ENCODE assay signal across 1 cellular context in the genomic region with DNA sequence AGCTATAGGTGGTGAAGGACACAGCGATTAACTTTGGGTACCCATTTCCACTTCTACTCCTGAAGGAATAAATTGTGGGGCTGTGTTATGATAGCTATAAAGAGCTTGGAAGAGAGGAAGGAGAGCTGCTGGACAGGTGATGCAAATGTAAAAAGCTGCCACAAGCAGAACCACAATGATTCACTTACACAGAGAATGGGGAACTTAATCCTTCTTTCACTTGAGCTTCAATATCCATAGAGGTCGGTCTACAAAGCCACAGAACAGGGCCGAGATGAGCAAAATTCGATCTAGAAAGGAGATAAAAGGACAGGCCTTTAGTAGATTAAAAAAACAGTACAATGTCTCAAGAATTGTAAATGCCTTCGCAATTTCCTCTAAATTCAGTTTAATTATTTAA.
TF ChIP-seq lines count a peak whose summit lies in the region.

No MANE protein-coding gene starts in this region.

TF ChIP-seq in GM23338, 12 proteins besides CTCF, POLR2A, EP300 and RAD21:
- no peak for TF ChIP-seq EZH2 (IDR thresholded peaks at IDR 0.05; ENCODE audit: low read depth, unreplicated experiment)
- TF ChIP-seq, protein P1, sequence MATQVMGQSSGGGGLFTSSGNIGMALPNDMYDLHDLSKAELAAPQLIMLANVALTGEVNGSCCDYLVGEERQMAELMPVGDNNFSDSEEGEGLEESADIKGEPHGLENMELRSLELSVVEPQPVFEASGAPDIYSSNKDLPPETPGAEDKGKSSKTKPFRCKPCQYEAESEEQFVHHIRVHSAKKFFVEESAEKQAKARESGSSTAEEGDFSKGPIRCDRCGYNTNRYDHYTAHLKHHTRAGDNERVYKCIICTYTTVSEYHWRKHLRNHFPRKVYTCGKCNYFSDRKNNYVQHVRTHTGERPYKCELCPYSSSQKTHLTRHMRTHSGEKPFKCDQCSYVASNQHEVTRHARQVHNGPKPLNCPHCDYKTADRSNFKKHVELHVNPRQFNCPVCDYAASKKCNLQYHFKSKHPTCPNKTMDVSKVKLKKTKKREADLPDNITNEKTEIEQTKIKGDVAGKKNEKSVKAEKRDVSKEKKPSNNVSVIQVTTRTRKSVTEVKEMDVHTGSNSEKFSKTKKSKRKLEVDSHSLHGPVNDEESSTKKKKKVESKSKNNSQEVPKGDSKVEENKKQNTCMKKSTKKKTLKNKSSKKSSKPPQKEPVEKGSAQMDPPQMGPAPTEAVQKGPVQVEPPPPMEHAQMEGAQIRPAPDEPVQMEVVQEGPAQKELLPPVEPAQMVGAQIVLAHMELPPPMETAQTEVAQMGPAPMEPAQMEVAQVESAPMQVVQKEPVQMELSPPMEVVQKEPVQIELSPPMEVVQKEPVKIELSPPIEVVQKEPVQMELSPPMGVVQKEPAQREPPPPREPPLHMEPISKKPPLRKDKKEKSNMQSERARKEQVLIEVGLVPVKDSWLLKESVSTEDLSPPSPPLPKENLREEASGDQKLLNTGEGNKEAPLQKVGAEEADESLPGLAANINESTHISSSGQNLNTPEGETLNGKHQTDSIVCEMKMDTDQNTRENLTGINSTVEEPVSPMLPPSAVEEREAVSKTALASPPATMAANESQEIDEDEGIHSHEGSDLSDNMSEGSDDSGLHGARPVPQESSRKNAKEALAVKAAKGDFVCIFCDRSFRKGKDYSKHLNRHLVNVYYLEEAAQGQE (IDR thresholded peaks at IDR 0.05; ENCODE audit: unreplicated experiment) = no peak
- no peak for TF ChIP-seq NANOG (IDR thresholded peaks at IDR 0.05; ENCODE audit: borderline replicate concordance)
- TF ChIP-seq, protein P2, sequence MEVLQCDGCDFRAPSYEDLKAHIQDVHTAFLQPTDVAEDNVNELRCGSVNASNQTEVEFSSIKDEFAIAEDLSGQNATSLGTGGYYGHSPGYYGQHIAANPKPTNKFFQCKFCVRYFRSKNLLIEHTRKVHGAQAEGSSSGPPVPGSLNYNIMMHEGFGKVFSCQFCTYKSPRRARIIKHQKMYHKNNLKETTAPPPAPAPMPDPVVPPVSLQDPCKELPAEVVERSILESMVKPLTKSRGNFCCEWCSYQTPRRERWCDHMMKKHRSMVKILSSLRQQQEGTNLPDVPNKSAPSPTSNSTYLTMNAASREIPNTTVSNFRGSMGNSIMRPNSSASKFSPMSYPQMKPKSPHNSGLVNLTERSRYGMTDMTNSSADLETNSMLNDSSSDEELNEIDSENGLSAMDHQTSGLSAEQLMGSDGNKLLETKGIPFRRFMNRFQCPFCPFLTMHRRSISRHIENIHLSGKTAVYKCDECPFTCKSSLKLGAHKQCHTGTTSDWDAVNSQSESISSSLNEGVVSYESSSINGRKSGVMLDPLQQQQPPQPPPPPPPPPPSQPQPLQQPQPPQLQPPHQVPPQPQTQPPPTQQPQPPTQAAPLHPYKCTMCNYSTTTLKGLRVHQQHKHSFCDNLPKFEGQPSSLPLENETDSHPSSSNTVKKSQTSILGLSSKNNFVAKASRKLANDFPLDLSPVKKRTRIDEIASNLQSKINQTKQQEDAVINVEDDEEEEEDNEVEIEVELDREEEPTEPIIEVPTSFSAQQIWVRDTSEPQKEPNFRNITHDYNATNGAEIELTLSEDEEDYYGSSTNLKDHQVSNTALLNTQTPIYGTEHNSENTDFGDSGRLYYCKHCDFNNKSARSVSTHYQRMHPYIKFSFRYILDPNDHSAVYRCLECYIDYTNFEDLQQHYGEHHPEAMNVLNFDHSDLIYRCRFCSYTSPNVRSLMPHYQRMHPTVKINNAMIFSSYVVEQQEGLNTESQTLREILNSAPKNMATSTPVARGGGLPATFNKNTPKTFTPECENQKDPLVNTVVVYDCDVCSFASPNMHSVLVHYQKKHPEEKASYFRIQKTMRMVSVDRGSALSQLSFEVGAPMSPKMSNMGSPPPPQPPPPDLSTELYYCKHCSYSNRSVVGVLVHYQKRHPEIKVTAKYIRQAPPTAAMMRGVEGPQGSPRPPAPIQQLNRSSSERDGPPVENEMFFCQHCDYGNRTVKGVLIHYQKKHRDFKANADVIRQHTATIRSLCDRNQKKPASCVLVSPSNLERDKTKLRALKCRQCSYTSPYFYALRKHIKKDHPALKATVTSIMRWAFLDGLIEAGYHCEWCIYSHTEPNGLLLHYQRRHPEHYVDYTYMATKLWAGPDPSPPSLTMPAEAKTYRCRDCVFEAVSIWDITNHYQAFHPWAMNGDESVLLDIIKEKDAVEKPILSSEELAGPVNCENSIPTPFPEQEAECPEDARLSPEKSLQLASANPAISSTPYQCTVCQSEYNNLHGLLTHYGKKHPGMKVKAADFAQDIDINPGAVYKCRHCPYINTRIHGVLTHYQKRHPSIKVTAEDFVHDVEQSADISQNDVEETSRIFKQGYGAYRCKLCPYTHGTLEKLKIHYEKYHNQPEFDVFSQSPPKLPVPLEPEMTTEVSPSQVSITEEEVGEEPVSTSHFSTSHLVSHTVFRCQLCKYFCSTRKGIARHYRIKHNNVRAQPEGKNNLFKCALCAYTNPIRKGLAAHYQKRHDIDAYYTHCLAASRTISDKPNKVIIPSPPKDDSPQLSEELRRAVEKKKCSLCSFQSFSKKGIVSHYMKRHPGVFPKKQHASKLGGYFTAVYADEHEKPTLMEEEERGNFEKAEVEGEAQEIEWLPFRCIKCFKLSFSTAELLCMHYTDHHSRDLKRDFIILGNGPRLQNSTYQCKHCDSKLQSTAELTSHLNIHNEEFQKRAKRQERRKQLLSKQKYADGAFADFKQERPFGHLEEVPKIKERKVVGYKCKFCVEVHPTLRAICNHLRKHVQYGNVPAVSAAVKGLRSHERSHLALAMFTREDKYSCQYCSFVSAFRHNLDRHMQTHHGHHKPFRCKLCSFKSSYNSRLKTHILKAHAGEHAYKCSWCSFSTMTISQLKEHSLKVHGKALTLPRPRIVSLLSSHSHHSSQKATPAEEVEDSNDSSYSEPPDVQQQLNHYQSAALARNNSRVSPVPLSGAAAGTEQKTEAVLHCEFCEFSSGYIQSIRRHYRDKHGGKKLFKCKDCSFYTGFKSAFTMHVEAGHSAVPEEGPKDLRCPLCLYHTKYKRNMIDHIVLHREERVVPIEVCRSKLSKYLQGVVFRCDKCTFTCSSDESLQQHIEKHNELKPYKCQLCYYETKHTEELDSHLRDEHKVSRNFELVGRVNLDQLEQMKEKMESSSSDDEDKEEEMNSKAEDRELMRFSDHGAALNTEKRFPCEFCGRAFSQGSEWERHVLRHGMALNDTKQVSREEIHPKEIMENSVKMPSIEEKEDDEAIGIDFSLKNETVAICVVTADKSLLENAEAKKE (CRISPR knock-in tag; IDR thresholded peaks at IDR 0.05) = no peak
- TF ChIP-seq, protein P3, sequence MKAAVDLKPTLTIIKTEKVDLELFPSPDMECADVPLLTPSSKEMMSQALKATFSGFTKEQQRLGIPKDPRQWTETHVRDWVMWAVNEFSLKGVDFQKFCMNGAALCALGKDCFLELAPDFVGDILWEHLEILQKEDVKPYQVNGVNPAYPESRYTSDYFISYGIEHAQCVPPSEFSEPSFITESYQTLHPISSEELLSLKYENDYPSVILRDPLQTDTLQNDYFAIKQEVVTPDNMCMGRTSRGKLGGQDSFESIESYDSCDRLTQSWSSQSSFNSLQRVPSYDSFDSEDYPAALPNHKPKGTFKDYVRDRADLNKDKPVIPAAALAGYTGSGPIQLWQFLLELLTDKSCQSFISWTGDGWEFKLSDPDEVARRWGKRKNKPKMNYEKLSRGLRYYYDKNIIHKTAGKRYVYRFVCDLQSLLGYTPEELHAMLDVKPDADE (IDR thresholded peaks at IDR 0.05) = no peak
- no peak for TF ChIP-seq ZNF331 (CRISPR knock-in tag; IDR thresholded peaks at IDR 0.05; ENCODE audit: low read depth)
- no peak for TF ChIP-seq EZH2phosphoT487 (IDR thresholded peaks at IDR 0.05; ENCODE audit: unreplicated experiment)
- TF ChIP-seq CREB1 (CRISPR knock-in tag; IDR thresholded peaks at IDR 0.05; ENCODE audit: low read depth) = no peak
- no peak for TF ChIP-seq STAT1 (IDR thresholded peaks at IDR 0.05; ENCODE audit: unreplicated experiment)
- no peak for TF ChIP-seq ZNF114 (CRISPR knock-in tag; IDR thresholded peaks at IDR 0.05)
- no peak for TF ChIP-seq JUNB (IDR thresholded peaks at IDR 0.05; ENCODE audit: unreplicated experiment)
- no peak for TF ChIP-seq POLR2AphosphoS5 (IDR thresholded peaks at IDR 0.05; ENCODE audit: low read depth)
